13 cellular contexts compared by ENCODE assay signal in the genomic region with DNA sequence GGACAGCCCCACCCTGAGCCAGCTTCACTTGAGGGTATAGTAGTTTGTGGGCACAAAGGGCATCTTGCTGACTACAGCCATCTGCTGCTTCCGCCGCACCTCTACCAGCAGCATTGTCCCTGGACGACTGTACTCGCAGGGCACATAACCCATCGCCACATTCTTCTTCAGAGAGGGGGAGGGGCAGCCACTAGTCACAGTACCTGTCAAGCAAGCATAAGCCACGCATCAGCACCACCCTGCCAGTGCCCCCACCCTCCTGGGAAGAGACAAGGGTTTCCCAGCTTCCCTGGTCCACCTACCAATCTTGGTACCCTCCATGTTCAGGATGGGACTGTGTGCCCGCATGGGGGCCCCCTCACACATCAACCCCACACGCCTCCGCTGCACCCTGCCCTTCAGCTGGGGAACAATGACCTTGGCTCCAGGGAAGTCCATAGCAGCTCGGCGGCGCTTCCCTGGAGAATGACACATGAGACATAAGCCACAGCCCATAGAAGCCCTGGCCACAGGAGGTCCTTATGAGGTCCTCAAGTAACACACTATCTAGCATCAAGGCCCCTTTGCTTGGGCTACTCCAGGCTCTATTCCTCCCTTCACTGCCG. TPM values are rescaled to one million over a fixed set of nuclear protein-coding genes. Genes with fewer than 3 reads are reported as not detected.
DNase-seq lines count a peak whose midpoint lies in the region; ATAC-seq and TF ChIP-seq lines count a peak whose summit lies in the region.
"Had no signal": no experiment of that assay in that cellular context is flagged by ENCODE, and none has a peak within 500 bp of the region (broad histone marks: within the 10 kb centered on the region; RNA-seq: fewer than 3 reads in every experiment).

No MANE protein-coding gene starts in this region.

- BruUV-seq in A673 (replicated peaks; lab: Mats Ljungman, UMichigan) = no TSS peak

- no peaks in the 10 kb centered on the region for H3K27me3 ChIP-seq in CD4-positive, alpha-beta T cell (ENCODE audit: control insufficient read depth, insufficient read depth, low read length)
- no peaks in the 10 kb centered on the region for H3K27me3 ChIP-seq in H9 (ENCODE audit: insufficient read depth, low read length)
- no peaks in the 10 kb centered on the region for H3K27me3 ChIP-seq in A673 (replicated peaks; ENCODE audit: insufficient read depth, low read depth, low read length, poor library complexity)
- H3K27me3 ChIP-seq: ascending aorta, dorsolateral prefrontal cortex had no signal

- H3K4me1 ChIP-seq in H9 (ENCODE audit: insufficient read depth, low read length) (no peaks in the 10 kb centered on the region; the same call in 1 of the 2 replicates), A673 (ENCODE audit: insufficient read depth, low read length, poor library complexity, severe bottlenecking) (no peaks in the 10 kb centered on the region)

- no peak overlapping the region for H2BK12ac ChIP-seq in H9 (ENCODE audit: insufficient read length, low read depth, low read length)

- peak overlapping the region; percentile 91 for H3K27ac Mint-ChIP-seq in CD4-positive, alpha-beta T cell
- H3K27ac Mint-ChIP-seq in H9 (peak overlapping the region; percentile 40 to 75 (median 59); a peak in 3 of 7 replicates), natural killer cell (peak overlapping the region; percentile 97 to 99)
- peak overlapping the region; percentile 76 for H3K27ac Mint-ChIP-seq in activated naive CD8-positive, alpha-beta T cell

- H3K27ac ChIP-seq in CD4-positive, alpha-beta T cell (ENCODE audit: low read depth, low read length) = peak overlapping the region; percentile 85
- H3K27ac ChIP-seq in H9 (ENCODE audit: insufficient read length, low read depth, low read length) = no peak overlapping the region
- no peak overlapping the region for H3K27ac ChIP-seq in A673 (ENCODE audit: low read depth, low read length, poor library complexity, severe bottlenecking)

- POLR2A ChIA-PET in CD4-positive, alpha-beta T cell (lab: Charles Lee) = interaction anchor here (0.6 to 4.3 kb wide), 6 partner anchors 8 to 1329 kb away, joined by 3 to 40 read pairs (median 18); partner anchors contain the start of genes DAG1, NICN1 and USP4
- POLR2A ChIA-PET in A673 (lab: Charles Lee; ENCODE audit: low non-redundant PET) = no interaction called here

- H3K56ac ChIP-seq in H9 (ENCODE audit: insufficient read length, low read depth, low read length) = no peak overlapping the region

- no peak overlapping the region for H3K18ac ChIP-seq in H9 (ENCODE audit: insufficient read length, low read depth, low read length)

- no peak overlapping the region for H3K9ac ChIP-seq in H9 (ENCODE audit: extremely low read depth, insufficient read length, low read length)

- intact Hi-C loops in CD4-positive, alpha-beta T cell (cut with DNase I, micrococcal nuclease) = no loop called here
- intact Hi-C loops in natural killer cell (cut with micrococcal nuclease) (loop anchor here (2.0 kb wide), 2 partner anchors 31 to 53 kb away; partner anchors contain the start of gene DAG1), A673 (cut with micrococcal nuclease; ENCODE audit: unreplicated experiment) (loop anchor here (10.0 kb wide), 1 partner anchor 63 kb away; the partner anchor contains the start of gene GPX1)

- ATAC-seq in CD4-positive, alpha-beta T cell (ENCODE audit: poor library complexity) = no peak
- ATAC-seq in natural killer cell = no peak
- ATAC-seq: stimulated activated naive CD8-positive, alpha-beta T cell treated with anti-CD3 and anti-CD28 coated beads, Interleukin-15, Interleukin-2, amounts not matched to agents 100 U/mL and 50 U/mL, for 24 hours had no signal

- WGBS in H9 (ENCODE audit: extremely low coverage, insufficient read length, low lambda C conversion rate) = no CpG with 5 or more reads among the region's 13 CpGs

- DNase-seq in CD4-positive, alpha-beta T cell = no peak
- no peak for DNase-seq in H9
- DNase-seq in natural killer cell = no peak
- DNase-seq in amygdala (lab: John Stamatoyannopoulos, UW) = no peak
- no peak for DNase-seq in A673 (ENCODE audit: low spot score)
- DNase-seq in DMS 273 treated with DMSO at 0.1 percent for 48 hours (lab: John Stamatoyannopoulos, UW) = no peak
- DNase-seq: dorsolateral prefrontal cortex; NCI-H187 treated with DMSO at 0.1 percent for 48 hours; NCI-H774; SIG-M5; stimulated activated naive CD8-positive, alpha-beta T cell treated with anti-CD3 and anti-CD28 coated beads, Interleukin-15, Interleukin-2, amounts not matched to agents 100 U/mL and 50 U/mL, for 24 hours had no signal

- H4K20me1 ChIP-seq in H9 (ENCODE audit: control insufficient read depth, insufficient read depth, insufficient read length) = no peaks in the 10 kb centered on the region

- no peak overlapping the region for H4K91ac ChIP-seq in H9 (ENCODE audit: insufficient read length, low read depth, low read length)

- no peaks in the 10 kb centered on the region for H3K79me2 ChIP-seq in H9 (ENCODE audit: insufficient read depth, low read length)

- H2AFZ ChIP-seq in H9 (ENCODE audit: low read length) = no peak overlapping the region

- peak overlapping the region; percentile 28 for H3K4me3 Mint-ChIP-seq in CD4-positive, alpha-beta T cell
- H3K4me3 Mint-ChIP-seq in H9 (no peak overlapping the region), natural killer cell (peak overlapping the region; percentile 65)
- H3K4me3 Mint-ChIP-seq in activated naive CD8-positive, alpha-beta T cell = no peak overlapping the region

- H3K14ac ChIP-seq in H9 (ENCODE audit: insufficient read depth, low read length) = no peak overlapping the region

- H3K4me2 ChIP-seq in H9 (ENCODE audit: insufficient read depth, insufficient read length, low read length) = no peak overlapping the region

- no peak overlapping the region for H3T11ph ChIP-seq in H9 (ENCODE audit: low read length)

- H3K4ac ChIP-seq in H9 (ENCODE audit: low read depth, low read length) = no peak overlapping the region

- no peak overlapping the region for H4K5ac ChIP-seq in H9 (ENCODE audit: insufficient read length, low read depth, low read length)

- no peak overlapping the region for H2AK5ac ChIP-seq in H9 (ENCODE audit: insufficient read length, low read length)

- H3K9me3 ChIP-seq in CD4-positive, alpha-beta T cell (ENCODE audit: control insufficient read depth, low read length) = no peaks in the 10 kb centered on the region
- H3K9me3 ChIP-seq in H9 (ENCODE audit: control insufficient read depth, low read depth, low read length) (no peaks in the 10 kb centered on the region), A673 (ENCODE audit: low read depth, low read length, poor library complexity, severe bottlenecking) (no peaks in the 10 kb centered on the region)
- H3K9me3 ChIP-seq: ascending aorta had no signal

- H3K36me3 ChIP-seq in A673 (ENCODE audit: insufficient read depth, low read length, poor library complexity, severe bottlenecking) = no peaks in the 10 kb centered on the region

- no peak overlapping the region for H3K4me3 ChIP-seq in A673 (ENCODE audit: low read depth, low read length, poor library complexity, severe bottlenecking)
- H3K4me3 ChIP-seq: ascending aorta, dorsolateral prefrontal cortex had no signal

- peaks cover 66% of the 10 kb centered on the region for H3K4me1 Mint-ChIP-seq in CD4-positive, alpha-beta T cell (ENCODE audit: low read depth)
- H3K4me1 Mint-ChIP-seq in H9 = peaks cover 30 to 31% of the 10 kb centered on the region in 2 experiments
- peaks cover 60% of the 10 kb centered on the region for H3K4me1 Mint-ChIP-seq in activated naive CD8-positive, alpha-beta T cell (ENCODE audit: low read depth)
- H3K4me1 Mint-ChIP-seq in natural killer cell = peaks cover 55 to 70% of the 10 kb centered on the region in 2 donors

- H3K79me1 ChIP-seq in H9 (ENCODE audit: insufficient read depth, low read depth, low read length, poor library complexity, severe bottlenecking) = no peaks in the 10 kb centered on the region

- H2BK20ac ChIP-seq in H9 (ENCODE audit: low read depth, low read length, poor library complexity, severe bottlenecking) = no peak overlapping the region

- peaks cover 4% of the 10 kb centered on the region for H3K23me2 ChIP-seq in H9 (ENCODE audit: insufficient read length, low read depth, low read length, poor library complexity, severe bottlenecking)

- H3K9me3 Mint-ChIP-seq in CD4-positive, alpha-beta T cell = no peaks in the 10 kb centered on the region
- H3K9me3 Mint-ChIP-seq in H9 = no peaks in the 10 kb centered on the region; a peak in 1 of 5 replicates
- H3K9me3 Mint-ChIP-seq in activated naive CD8-positive, alpha-beta T cell (ENCODE audit: low read depth) = no peaks in the 10 kb centered on the region
- H3K9me3 Mint-ChIP-seq in natural killer cell = no peaks in the 10 kb centered on the region

- no peak overlapping the region for H3K23ac ChIP-seq in H9 (ENCODE audit: insufficient read length, low read depth, low read length)

- H3K36me3 Mint-ChIP-seq in CD4-positive, alpha-beta T cell (ENCODE audit: low read depth) = peaks cover 26% of the 10 kb centered on the region
- H3K36me3 Mint-ChIP-seq in H9 (ENCODE audit: insufficient read depth in 1 of 3, low read depth in 3 of 3) = peaks cover 8 to 47% (median 22%) of the 10 kb centered on the region in 3 experiments; a peak in 6 of 7 replicates
- peaks cover 2% of the 10 kb centered on the region for H3K36me3 Mint-ChIP-seq in activated naive CD8-positive, alpha-beta T cell
- H3K36me3 Mint-ChIP-seq in natural killer cell = no peaks in the 10 kb centered on the region

- H2BK15ac ChIP-seq in H9 (ENCODE audit: low read depth, low read length) = no peak overlapping the region

- TF ChIP-seq CTCF in CD4-positive, alpha-beta T cell (IDR thresholded peaks at IDR 0.05) = no peak
- TF ChIP-seq CTCF in H9 (conservative IDR thresholded peaks at IDR 0.05) = no peak
- TF ChIP-seq CTCF in natural killer cell (IDR thresholded peaks at IDR 0.05) = no peak
- TF ChIP-seq CTCF in A673 (conservative IDR thresholded peaks at IDR 0.05; ENCODE audit: low read depth, low read length) = no peak

- H2BK5ac ChIP-seq in H9 (ENCODE audit: insufficient read length, low read length) = no peak overlapping the region

- H3K27me3 Mint-ChIP-seq in CD4-positive, alpha-beta T cell = no peaks in the 10 kb centered on the region
- no peaks in the 10 kb centered on the region for H3K27me3 Mint-ChIP-seq in H9 (ENCODE audit: low read depth)
- H3K27me3 Mint-ChIP-seq in activated naive CD8-positive, alpha-beta T cell = no peaks in the 10 kb centered on the region
- no peaks in the 10 kb centered on the region for H3K27me3 Mint-ChIP-seq in natural killer cell (ENCODE audit: low read depth in 2 of 2)

- H4K8ac ChIP-seq in H9 (replicated peaks; ENCODE audit: insufficient read length, low read depth, low read length) = no peak overlapping the region

- CTCF ChIA-PET in CD4-positive, alpha-beta T cell (lab: Charles Lee) = interaction anchor here (1.1 to 2.4 kb wide), 2 partner anchors 11 to 26 kb away, joined by 4 to 11 read pairs; partner anchors contain the start of gene NICN1
- CTCF ChIA-PET in A673 (lab: Charles Lee) = no interaction called here

- no peak overlapping the region for H2BK120ac ChIP-seq in H9 (ENCODE audit: low read depth, low read length, poor library complexity, severe bottlenecking)

RNA-seq across cellular contexts. Expression of gene AMT, which starts 4.7 kb away (rescaled TPM):
- total RNA-seq in CD4-positive, alpha-beta T cell = 10 to 100 TPM; 10.5 to 12.7 TPM
- total RNA-seq in H9 (2021) (38.8 and 41.2 TPM in 2 replicates), natural killer cell (10 to 100 TPM; 13.4 to 14.2 (median 14.0) TPM), A673 (2021) (1.3 and 2.1 TPM in 2 replicates)
- total RNA-seq: ascending aorta had no signal

RNA-seq across cellular contexts. Expression of gene TCTA, which starts 5.4 kb away (rescaled TPM):
- 10 to 100 TPM; 21.4 to 22.0 TPM for total RNA-seq in CD4-positive, alpha-beta T cell
- 11.2 and 12.2 TPM in 2 replicates for total RNA-seq in H9 (2021)
- 10 to 100 TPM; 35.4 to 40.7 (median 36.7) TPM for total RNA-seq in natural killer cell
- 11.6 and 12.0 TPM in 2 replicates for total RNA-seq in A673 (2021)

RNA-seq across cellular contexts. Expression of gene RHOA, which starts 5.8 kb away (rescaled TPM):
- total RNA-seq in CD4-positive, alpha-beta T cell = 100 to 1,000 TPM; 256 to 271 TPM
- total RNA-seq in H9 (2021) (403 and 409 TPM in 2 replicates), natural killer cell (100 to 1,000 TPM; 342 to 372 (median 370) TPM), A673 (2021) (194 and 198 TPM in 2 replicates)

RNA-seq across cellular contexts. Expression of gene NICN1, which starts 11.5 kb away (rescaled TPM):
- total RNA-seq in CD4-positive, alpha-beta T cell = 10 to 100 TPM; 25.0 to 25.1 TPM
- total RNA-seq in H9 (2021) = 7.8 and 10.0 TPM in 2 replicates
- 10 to 100 TPM; 28.7 to 36.5 (median 30.6) TPM for total RNA-seq in natural killer cell
- 2.9 and 6.8 TPM in 2 replicates for total RNA-seq in A673 (2021)

RNA-seq across cellular contexts. Expression of gene DAG1, which starts 52.4 kb away (rescaled TPM):
- 10 to 100 TPM; 15.0 to 18.3 TPM for total RNA-seq in CD4-positive, alpha-beta T cell
- 93.0 and 94.0 TPM in 2 replicates for total RNA-seq in H9 (2021)
- 10 to 100 TPM in 2 of 3 donors, 1 to 10 TPM in 1; 9.6 to 22.4 (median 20.6) TPM for total RNA-seq in natural killer cell
- 36.5 and 36.8 TPM in 2 replicates for total RNA-seq in A673 (2021)

Comparison
In these comparisons a context has a peak if more than half of its experiments do, and no peak if none do; other contexts are left out.
1. H3K4me3 Mint-ChIP-seq: peak in CD4-positive, alpha-beta T cell (single experiment) and natural killer cell (single experiment); none in H9 (0 of 2) and activated naive CD8-positive, alpha-beta T cell (single experiment).
2. intact Hi-C loops: an anchor here in natural killer cell (2.0 kb wide) and A673 (10.0 kb wide); none called in CD4-positive, alpha-beta T cell.
3. Peak in every context shown above with its lines, with median percentiles within 50 percentile points of each other: H3K27ac Mint-ChIP-seq.